In the genomic region with DNA sequence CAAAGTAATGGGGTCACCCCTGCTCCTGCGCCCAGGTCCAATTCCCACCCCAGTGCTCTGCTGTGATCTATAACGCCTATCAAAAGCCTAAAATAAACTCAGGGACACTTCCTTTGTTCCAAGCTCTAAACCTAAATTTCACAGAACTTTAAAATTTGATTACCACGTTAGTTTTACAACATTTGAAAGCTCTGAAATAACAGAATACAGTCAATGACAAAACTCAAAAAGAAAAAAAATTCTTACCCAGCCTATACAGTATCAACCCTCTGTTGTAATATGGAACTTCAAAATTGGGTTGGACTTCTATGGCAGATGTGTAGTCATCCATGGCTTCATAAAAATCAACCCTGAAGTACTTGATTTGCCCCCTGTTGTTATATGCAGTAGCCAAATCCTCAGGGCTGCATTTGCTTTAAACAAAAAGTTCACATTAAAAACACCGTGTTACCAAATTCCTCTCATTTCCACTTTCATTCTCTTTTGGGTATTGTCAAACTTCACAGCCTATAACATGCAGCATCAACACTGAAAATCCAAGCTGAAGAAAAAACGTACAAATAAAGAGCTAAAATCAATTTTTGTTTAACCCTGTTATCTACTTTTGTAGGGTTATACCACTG, we compare ENCODE assay signal across 15 cellular contexts. TPM values are rescaled to one million over a fixed set of nuclear protein-coding genes. Genes with fewer than 3 reads are reported as not detected.
DNase-seq lines count a peak whose midpoint lies in the region; ATAC-seq, FAIRE-seq and TF ChIP-seq lines count a peak whose summit lies in the region.
"Had no signal": no experiment of that assay in that cellular context is flagged by ENCODE, and none has a peak within 500 bp of the region (broad histone marks: within the 10 kb centered on the region; RNA-seq: fewer than 3 reads in every experiment).

No MANE protein-coding gene starts in this region.

- POLR2A ChIA-PET in HepG2 (lab: Yijun Ruan, JAX) (interaction anchor here (1.0 to 1.3 kb wide), 2 partner anchors 549 to 1337 kb away, joined by 3 read pairs; partner anchors contain the start of gene RDH14), Panc1 (lab: Charles Lee) (no interaction called here)

- H3K4me3 ChIP-seq in HepG2 (replicated peaks in 1 of 3; ENCODE audit: insufficient read depth in 1 of 3, low read depth in 2 of 3, low read length in 3 of 3) = no peak overlapping the region
- H3K4me3 ChIP-seq in right lobe of liver = no peak overlapping the region
- peak overlapping the region in 1 of 2 experiments; percentile 10; a peak in 1 of 4 replicates for H3K4me3 ChIP-seq in Panc1 (ENCODE audit: low read depth in 2 of 2, low read length in 2 of 2)
- peak overlapping the region; percentile 9 to 42 for H3K4me3 ChIP-seq in foreskin fibroblast (ENCODE audit: low read depth in 1 of 2, low read length in 2 of 2)
- peak overlapping the region; percentile 4 for H3K4me3 ChIP-seq in thoracic aorta

- WGBS in HepG2 (ENCODE audit: low lambda C conversion rate) = 87% methylated on average over 5 of the region's 5 CpGs
- 52% methylated on average over 5 of the region's 5 CpGs for WGBS in right lobe of liver (ENCODE audit: insufficient coverage, low coverage, low lambda C conversion rate, missing lambda C conversion rate)

- DNase-seq in HepG2 (ENCODE audit: low spot score) (no peak), right lobe of liver (no peak), Panc1 (ENCODE audit: low read depth, low spot score) (no peak), foreskin fibroblast (no peak), thoracic aorta (ENCODE audit: low spot score) (no peak), NCI-H774 (lab: John Stamatoyannopoulos, UW) (no peak), NCI-H1092 (lab: John Stamatoyannopoulos, UW) (no peak)
- no peak for DNase-seq in stimulated activated naive CD4-positive, alpha-beta T cell (lab: John Stamatoyannopoulos, UW)
- DNase-seq: activated B cell treated with CpG ODN at 0.5 μM for 24 hours; C1 segment of cervical spinal cord; cerebellar nuclear complex; KBM-7; NCI-H2029; stimulated activated CD4-positive, alpha-beta T cell treated with anti-CD3 and anti-CD28 coated beads, Interleukin-1b, Interleukin-23, amount 100 ng/mL, for 48 hours had no signal

- H3K4me2 ChIP-seq in HepG2 (ENCODE audit: low read depth, low read length) = peak overlapping the region; percentile 50

- H3K9ac ChIP-seq in HepG2 (ENCODE audit: insufficient read depth, low read depth, low read length) = 0 out of 2 replicates have a peak overlapping the region, but pooled peaks have one; percentile 10

- intact Hi-C loops in HepG2 (cut with micrococcal nuclease; ENCODE audit: unreplicated experiment) = no loop called here
- intact Hi-C loops in right lobe of liver (cut with DNase I) = no loop called here
- intact Hi-C loops in Panc1 (cut with micrococcal nuclease; ENCODE audit: unreplicated experiment) = no loop called here

- no peak for TF ChIP-seq POLR2A in HepG2 (IDR thresholded peaks at IDR 0.05; ENCODE audit: insufficient read depth in 1 of 2, low read depth in 2 of 2, low read length in 2 of 2)
- TF ChIP-seq POLR2A in right lobe of liver (IDR thresholded peaks at IDR 0.05) = no peak

- peaks cover 62% of the 10 kb centered on the region for H3K4me1 ChIP-seq in HepG2 (ENCODE audit: insufficient read depth, low read length)
- peaks cover 0 to 49% (median 9%) of the 10 kb centered on the region in 4 donors for H3K4me1 ChIP-seq in right lobe of liver
- peaks cover 39% of the 10 kb centered on the region for H3K4me1 ChIP-seq in Panc1 (ENCODE audit: control insufficient read depth, insufficient read depth, low read length)
- H3K4me1 ChIP-seq in thoracic aorta (ENCODE audit: control insufficient read depth in 1 of 2, low read depth in 2 of 2) = peaks cover 39 to 61% of the 10 kb centered on the region in 2 donors

- FAIRE-seq in HepG2 (lab: Jason Lieb, UNC) = no peak

- H3K27me3 ChIP-seq in HepG2 (ENCODE audit: control insufficient read depth in 1 of 2, insufficient read depth in 2 of 2, low read length in 2 of 2) (no peaks in the 10 kb centered on the region; a peak in 1 of 5 replicates), right lobe of liver (no peaks in the 10 kb centered on the region), Panc1 (ENCODE audit: control insufficient read depth, insufficient read depth, low read length) (no peaks in the 10 kb centered on the region), thoracic aorta (replicated peaks; ENCODE audit: insufficient read depth) (no peaks in the 10 kb centered on the region)

- TF ChIP-seq EP300 in HepG2 (IDR thresholded peaks at IDR 0.05; ENCODE audit: low read depth in 2 of 2, low read length in 2 of 2) (no peak), HepG2 (CRISPR knock-in tag; IDR thresholded peaks at IDR 0.05; ENCODE audit: borderline replicate concordance) (no peak)

- in situ Hi-C loops in HepG2 (cut with HindIII; ENCODE audit: extremely low pct_ligation_motif_present, low pct_unique_long_range_greater_than_20kb) (no loop called here), Panc1 (cut with HindIII; ENCODE audit: low pct_unique_long_range_greater_than_20kb, low sequenced_read_pairs) (no loop called here)

- H3K79me2 ChIP-seq in HepG2 (ENCODE audit: insufficient read depth, low read length) = peaks cover 62% of the 10 kb centered on the region

- TSS peak; percentile 0 for BruUV-seq in HepG2 (replicated peaks; lab: Mats Ljungman, UMichigan)
- BruUV-seq in Panc1 (replicated peaks; lab: Mats Ljungman, UMichigan) = TSS peak; percentile 8

- no peak overlapping the region for H2AFZ ChIP-seq in HepG2 (ENCODE audit: low read length)

- H4K20me1 ChIP-seq in HepG2 (ENCODE audit: insufficient read depth, low read length) = peaks cover 15% of the 10 kb centered on the region; the same call in 1 of the 2 replicates

- H3K36me3 ChIP-seq in HepG2 (replicated peaks in 1 of 2; ENCODE audit: control insufficient read depth in 1 of 2, insufficient read depth in 2 of 2, low read length in 2 of 2) (0 out of 5 replicates have a peak, but pooled peaks cover 0 to 3% of the 10 kb centered on the region in 2 experiments), right lobe of liver (no peaks in the 10 kb centered on the region), Panc1 (ENCODE audit: control insufficient read depth, insufficient read depth, low read length) (peaks cover 8% of the 10 kb centered on the region), thoracic aorta (no peaks in the 10 kb centered on the region)

- H3K27ac ChIP-seq in HepG2 (ENCODE audit: extremely low read length, insufficient read depth, low read length) (no peak overlapping the region), right lobe of liver (no peak overlapping the region), Panc1 (ENCODE audit: low read length) (peak overlapping the region; percentile 34; the same call in 1 of the 2 replicates), thoracic aorta (no peak overlapping the region)

- no peak for TF ChIP-seq CTCF in HepG2 (CRISPR knock-in tag; IDR thresholded peaks at IDR 0.05)
- TF ChIP-seq CTCF in right lobe of liver (IDR thresholded peaks at IDR 0.05) = no peak
- TF ChIP-seq CTCF in Panc1 (IDR thresholded peaks at IDR 0.05) = no peak
- no peak for TF ChIP-seq CTCF in foreskin fibroblast (IDR thresholded peaks at IDR 0.05; ENCODE audit: low read depth, low read length)
- no peak for TF ChIP-seq CTCF in thoracic aorta (IDR thresholded peaks at IDR 0.05)

- H3K9me3 ChIP-seq in HepG2 (ENCODE audit: low read length) (no peaks in the 10 kb centered on the region), right lobe of liver (no peaks in the 10 kb centered on the region), Panc1 (ENCODE audit: control insufficient read depth, insufficient read depth, low read depth, low read length) (no peaks in the 10 kb centered on the region), thoracic aorta (no peaks in the 10 kb centered on the region)

- CTCF ChIA-PET in HepG2 (lab: Yijun Ruan, JAX; ENCODE audit: low intra/inter-chr PET ratio, low total read pairs) (no interaction called here), Panc1 (lab: Charles Lee) (no interaction called here)

- ATAC-seq in HepG2 (no peak), right lobe of liver (no peak), Panc1 (no peak), thoracic aorta (ENCODE audit: insufficient number of reproducible peaks, low FRiP score, low read depth) (no peak)
- ATAC-seq: stimulated activated memory B cell treated with anti-CD40 and anti-IgM and Interleukin-4, amounts not matched to agents 10 μg/mL and 1 μg/mL and 100 μg/mL, for 72 hours had no signal

- no peak for TF ChIP-seq RAD21 in HepG2 (CRISPR knock-in tag; IDR thresholded peaks at IDR 0.05)

TF ChIP-seq in HepG2, 621 proteins besides CTCF, POLR2A, EP300 and RAD21 (continues in another document):
- TF ChIP-seq ISX (CRISPR knock-in tag; conservative IDR thresholded peaks at IDR 0.05) (no peak), SKI (IDR thresholded peaks at IDR 0.05; ENCODE audit: partially characterized antibody) (no peak), TAF15 (IDR thresholded peaks at IDR 0.05; ENCODE audit: low read depth, low read length, poor library complexity, severe bottlenecking) (no peak), PAF1 (CRISPR knock-in tag; IDR thresholded peaks at IDR 0.05) (no peak)

RNA-seq across cellular contexts. Expression of gene TTC32, which starts 4.0 kb away (rescaled TPM):
- 18.5 and 21.6 TPM in 2 replicates for total RNA-seq in HepG2 (2016; rRNA removed; fragmentation: Illumina TruSeq; extraction: Trizol)
- 3.0 and 3.8 TPM in 2 replicates for total RNA-seq in HepG2 (2016; cell fraction: cytosol; rRNA removed; fragmentation: Illumina TruSeq; extraction: Trizol; ENCODE audit: low read depth)
- 16.3 and 24.1 TPM in 2 replicates for total RNA-seq in HepG2 (2016; cell fraction: insoluble cytoplasmic fraction; rRNA removed; fragmentation: Illumina TruSeq; extraction: Trizol)
- total RNA-seq in HepG2 (2016; cell fraction: membrane; rRNA removed; fragmentation: Illumina TruSeq; extraction: Trizol) = 6.2 and 7.0 TPM in 2 replicates
- 45.3 and 49.4 TPM in 2 replicates for total RNA-seq in HepG2 (2016; cell fraction: nucleus; rRNA removed; fragmentation: Illumina TruSeq; extraction: Trizol)
- polyA plus RNA-seq in HepG2 (2011; rRNA removed) = 31.8 and 38.3 TPM in 2 replicates
- 13.5 and 15.6 TPM in 2 replicates for polyA plus RNA-seq in HepG2 (2011; cell fraction: cytosol; rRNA removed)
- 66.0 and 79.3 TPM in 2 replicates for polyA plus RNA-seq in HepG2 (2011; cell fraction: nucleus; rRNA removed)
- polyA plus RNA-seq in HepG2 (2012) = 26.1 and 41.0 TPM in 2 replicates
- 2.9 TPM in 2 replicates for polyA plus RNA-seq in HepG2 (2016; cell fraction: cytosol; fragmentation: Illumina TruSeq; extraction: Trizol; ENCODE audit: low read depth)
- 21.5 and 26.4 TPM in 2 replicates for polyA plus RNA-seq in HepG2 (2016; cell fraction: insoluble cytoplasmic fraction; fragmentation: Illumina TruSeq; extraction: Trizol; ENCODE audit: low read depth)
- 5.4 and 6.1 TPM in 2 replicates for polyA plus RNA-seq in HepG2 (2016; cell fraction: membrane; fragmentation: Illumina TruSeq; extraction: Trizol; ENCODE audit: low read depth)
- polyA plus RNA-seq in HepG2 (2016; cell fraction: nucleus; fragmentation: Illumina TruSeq; extraction: Trizol; ENCODE audit: insufficient read depth, low read depth) = 65.4 and 67.3 TPM in 2 replicates
- polyA minus RNA-seq in HepG2 (2011; rRNA and poly(A)+ RNA removed; ENCODE audit: low replicate concordance) = 14.4 and 14.7 TPM in 2 replicates
- polyA minus RNA-seq in HepG2 (2011; cell fraction: cytosol; rRNA and poly(A)+ RNA removed) = 5.5 and 7.4 TPM in 2 replicates
- polyA minus RNA-seq in HepG2 (2011; cell fraction: nucleus; rRNA and poly(A)+ RNA removed) = 107 and 122 TPM in 2 replicates
- total RNA-seq in right lobe of liver = 1 to 10 TPM; 2.4 to 5.5 (median 3.8) TPM
- total RNA-seq in Panc1 (2021; ENCODE audit: unreplicated experiment) = 12.7 TPM
- 3.0 TPM for polyA plus RNA-seq in Panc1 (2012; ENCODE audit: insufficient read length)
- total RNA-seq in thoracic aorta = 10 to 100 TPM in 1 of 2 donors, 1 to 10 TPM in 1; 9.2 to 11.9 TPM

Comparison
In these comparisons a context has a peak if more than half of its experiments do, and no peak if none do; other contexts are left out.
1. H3K4me3 ChIP-seq: peak in foreskin fibroblast (2 of 2) and thoracic aorta (single experiment); none in HepG2 (0 of 3) and right lobe of liver (0 of 3).